In genomic region chr1:10280442-10281350, GRCh38 we compare ENCODE assay signal across 14 cellular contexts.
DNase-seq lines count a peak whose midpoint lies in the region; ATAC-seq, FAIRE-seq and TF ChIP-seq lines count a peak whose summit lies in the region.
"Had no signal": no experiment of that assay in that cellular context is flagged by ENCODE, and none has a peak within 500 bp of the region (broad histone marks: within the 10 kb centered on the region; RNA-seq: fewer than 3 reads in every experiment).

No MANE protein-coding gene starts in this region.

- peak; percentile 22 for DNase-seq in stimulated activated CD4-positive, alpha-beta T cell treated with anti-CD3 and anti-CD28 coated beads, Interleukin-15, amount 100 ng/mL, for 24 hours
- DNase-seq in stimulated activated CD4-positive, alpha-beta T cell treated with anti-CD3 and anti-CD28 coated beads, Interleukin-4, amount 100 ng/mL, for 4 hours = no peak
- DNase-seq in fibroblast of the conjunctiva (ENCODE audit: low read depth) = peak; percentile 22
- no peak for DNase-seq in stimulated activated naive CD8-positive, alpha-beta T cell treated with anti-CD3 and anti-CD28 coated beads, Interleukin-15, amount 100 ng/mL, for 72 hours
- no peak for DNase-seq in activated CD8-positive, alpha-beta memory T cell treated with anti-CD3 and anti-CD28 coated beads, Interleukin-2, amount 10 ng/mL, durations not matched to agents 7 days and 5 days
- no peak for DNase-seq in GM12891 (ENCODE audit: insufficient read length, low spot score)
- DNase-seq: GF-D8, KBM-7, NCI-H146, NCI-H82, SHP77 treated with DMSO at 0.1 percent for 48 hours had no signal

- no peaks in the 10 kb centered on the region for H3K27me3 Mint-ChIP-seq in stimulated activated naive CD8-positive, alpha-beta T cell treated with anti-CD3 and anti-CD28 coated beads, Interleukin-15, amount 100 ng/mL, for 72 hours
- H3K27me3 Mint-ChIP-seq in activated CD8-positive, alpha-beta memory T cell treated with anti-CD3 and anti-CD28 coated beads, Interleukin-2, amount 10 ng/mL, durations not matched to agents 7 days and 5 days = no peaks in the 10 kb centered on the region
- H3K27me3 Mint-ChIP-seq: central memory CD8-positive, alpha-beta T cell had no signal

- TF ChIP-seq POLR2A in GM12891 (IDR thresholded peaks at IDR 0.05; ENCODE audit: low read depth, low read length) = no peak

- peak; percentile 89 for ATAC-seq in SK-N-SH treated with all-trans-retinoic acid at 6 μM for 48 hours
- peak; percentile 82 for ATAC-seq in stimulated activated naive CD8-positive, alpha-beta T cell treated with anti-CD3 and anti-CD28 coated beads, Interleukin-15, amount 100 ng/mL, for 72 hours
- no peak for ATAC-seq in activated CD8-positive, alpha-beta memory T cell treated with anti-CD3 and anti-CD28 coated beads, Interleukin-2, amount 10 ng/mL, durations not matched to agents 7 days and 5 days
- no peak for ATAC-seq in HG03135 (IDR thresholded peaks at IDR 0.05; ENCODE audit: unreplicated experiment)

- FAIRE-seq in GM12891 (lab: Jason Lieb, UNC) = no peak

- H3K4me1 Mint-ChIP-seq in stimulated activated naive CD8-positive, alpha-beta T cell treated with anti-CD3 and anti-CD28 coated beads, Interleukin-15, amount 100 ng/mL, for 72 hours = peaks cover 31% of the 10 kb centered on the region
- H3K4me1 Mint-ChIP-seq in activated CD8-positive, alpha-beta memory T cell treated with anti-CD3 and anti-CD28 coated beads, Interleukin-2, amount 10 ng/mL, durations not matched to agents 7 days and 5 days = peaks cover 19% of the 10 kb centered on the region
- H3K4me1 Mint-ChIP-seq: central memory CD8-positive, alpha-beta T cell had no signal

- H3K27ac Mint-ChIP-seq in stimulated activated naive CD8-positive, alpha-beta T cell treated with anti-CD3 and anti-CD28 coated beads, Interleukin-15, amount 100 ng/mL, for 72 hours = peak overlapping the region in 1 of 2 donors; percentile 88
- no peak overlapping the region for H3K27ac Mint-ChIP-seq in activated CD8-positive, alpha-beta memory T cell treated with anti-CD3 and anti-CD28 coated beads, Interleukin-2, amount 10 ng/mL, durations not matched to agents 7 days and 5 days

- H3K9me3 Mint-ChIP-seq in stimulated activated naive CD8-positive, alpha-beta T cell treated with anti-CD3 and anti-CD28 coated beads, Interleukin-15, amount 100 ng/mL, for 72 hours = no peaks in the 10 kb centered on the region
- H3K9me3 Mint-ChIP-seq in activated CD8-positive, alpha-beta memory T cell treated with anti-CD3 and anti-CD28 coated beads, Interleukin-2, amount 10 ng/mL, durations not matched to agents 7 days and 5 days (ENCODE audit: low read depth) = no peaks in the 10 kb centered on the region
- H3K9me3 Mint-ChIP-seq: central memory CD8-positive, alpha-beta T cell had no signal

- CTCF ChIA-PET in activated CD8-positive, alpha-beta memory T cell treated with anti-CD3 and anti-CD28 coated beads, Interleukin-2, amount 10 ng/mL, durations not matched to agents 7 days and 5 days (lab: Charles Lee) = interaction anchor here (1.0 kb wide), 2 partner anchors 13 to 71 kb away, joined by 3 read pairs; no protein-coding TSS in a partner anchor

- H3K4me3 Mint-ChIP-seq in stimulated activated naive CD8-positive, alpha-beta T cell treated with anti-CD3 and anti-CD28 coated beads, Interleukin-15, amount 100 ng/mL, for 72 hours = peak overlapping the region; percentile 20 to 57
- H3K4me3 Mint-ChIP-seq in activated CD8-positive, alpha-beta memory T cell treated with anti-CD3 and anti-CD28 coated beads, Interleukin-2, amount 10 ng/mL, durations not matched to agents 7 days and 5 days = no peak overlapping the region
- H3K4me3 Mint-ChIP-seq: central memory CD8-positive, alpha-beta T cell had no signal

- peaks cover 12% of the 10 kb centered on the region for H3K36me3 Mint-ChIP-seq in activated CD8-positive, alpha-beta memory T cell treated with anti-CD3 and anti-CD28 coated beads, Interleukin-2, amount 10 ng/mL, durations not matched to agents 7 days and 5 days

TF ChIP-seq in SK-N-SH treated with all-trans-retinoic acid at 6 μM for 48 hours, 23 proteins besides CTCF, POLR2A, EP300 and RAD21:
- TF ChIP-seq ZFP30 (CRISPR knock-in tag; IDR thresholded peaks at IDR 0.05) (no peak), PATZ1 (CRISPR knock-in tag; IDR thresholded peaks at IDR 0.05; ENCODE audit: borderline replicate concordance) (no peak), ARNTL (CRISPR knock-in tag; IDR thresholded peaks at IDR 0.05; ENCODE audit: borderline replicate concordance, low read depth) (no peak)

TF ChIP-seq in GM12891, 5 proteins besides CTCF, POLR2A, EP300 and RAD21:
- TF ChIP-seq POLR2AphosphoS5 (IDR thresholded peaks at IDR 0.05; ENCODE audit: low read depth, low read length) (no peak), PAX5 (IDR thresholded peaks at IDR 0.05; ENCODE audit: insufficient read depth, low read length, severe bottlenecking) (no peak), SPI1 (IDR thresholded peaks at IDR 0.05; ENCODE audit: low read depth, low read length) (no peak), TAF1 (IDR thresholded peaks at IDR 0.05; ENCODE audit: low read depth, low read length) (no peak), POU2F2 (IDR thresholded peaks at IDR 0.05; ENCODE audit: low read depth, low read length) (no peak)

Comparison
In these comparisons a context has a peak if more than half of its experiments do, and no peak if none do; other contexts are left out.
1. DNase-seq: peak in stimulated activated CD4-positive, alpha-beta T cell treated with anti-CD3 and anti-CD28 coated beads, Interleukin-15, amount 100 ng/mL, for 24 hours (single experiment) and fibroblast of the conjunctiva (single experiment); none in stimulated activated CD4-positive, alpha-beta T cell treated with anti-CD3 and anti-CD28 coated beads, Interleukin-4, amount 100 ng/mL, for 4 hours (0 of 2), stimulated activated naive CD8-positive, alpha-beta T cell treated with anti-CD3 and anti-CD28 coated beads, Interleukin-15, amount 100 ng/mL, for 72 hours (0 of 2), activated CD8-positive, alpha-beta memory T cell treated with anti-CD3 and anti-CD28 coated beads, Interleukin-2, amount 10 ng/mL, durations not matched to agents 7 days and 5 days (single experiment) and GM12891 (single experiment).
2. ATAC-seq: peak in SK-N-SH treated with all-trans-retinoic acid at 6 μM for 48 hours (single experiment) and stimulated activated naive CD8-positive, alpha-beta T cell treated with anti-CD3 and anti-CD28 coated beads, Interleukin-15, amount 100 ng/mL, for 72 hours (single experiment); none in activated CD8-positive, alpha-beta memory T cell treated with anti-CD3 and anti-CD28 coated beads, Interleukin-2, amount 10 ng/mL, durations not matched to agents 7 days and 5 days (single experiment) and HG03135 (single experiment).